In genomic region chr12:50806176-50806575, GRCh38 we compare ENCODE assay signal across 30 cellular contexts. TPM values are rescaled to one million over a fixed set of nuclear protein-coding genes. Genes with fewer than 3 reads are reported as not detected.
DNase-seq lines count a peak whose midpoint lies in the region; ATAC-seq and TF ChIP-seq lines count a peak whose summit lies in the region.
"Had no signal": no experiment of that assay in that cellular context is flagged by ENCODE, and none has a peak within 500 bp of the region (broad histone marks: within the 10 kb centered on the region; RNA-seq: fewer than 3 reads in every experiment).

No MANE protein-coding gene starts in this region.

- no peak for DNase-seq in left cardiac atrium
- DNase-seq in heart right ventricle, result no peak
- DNase-seq in NCI-H1694 treated with DMSO at 0.1 percent for 48 hours (lab: John Stamatoyannopoulos, UW), result peak; percentile 52
- DNase-seq in fibroblast of gingiva (ENCODE audit: low read depth), result peak; percentile 72
- DNase-seq in RPMI8226, result no peak
- no peak for DNase-seq in DMS153 treated with DMSO at 0.1 percent for 48 hours (lab: John Stamatoyannopoulos, UW; ENCODE audit: unreplicated experiment)
- DNase-seq: activated CD4-positive, alpha-beta T cell treated with anti-CD3 and anti-CD28 coated beads, Interleukin-2, amount 50 U/mL, for 48 hours; activated gamma-delta T cell treated with Interleukin-2 at 50 U/mL for 16 hours; activated naive CD8-positive, alpha-beta T cell treated with anti-CD3 and anti-CD28 coated beads, Interleukin-2, amount 10 ng/mL, durations not matched to agents 7 days and 5 days; activated T-cell treated with anti-CD3 and anti-CD28 coated beads, Interleukin-2, amount 50 U/mL, for 48 hours; aorta; DMS79; mucosa of descending colon; natural killer cell; NCI-H1092; NCI-H187; NCI-H526 treated with DMSO at 0.1 percent for 48 hours; occipital lobe; PC-9; SK-N-SH had no signal

- TF ChIP-seq CTCF in heart right ventricle (IDR thresholded peaks at IDR 0.05), result no peak

- no peaks in the 10 kb centered on the region for H3K27me3 ChIP-seq in heart right ventricle

- no peak overlapping the region for H3K27ac ChIP-seq in heart right ventricle
- H3K27ac ChIP-seq: PC-9 had no signal

- intact Hi-C loops in left cardiac atrium (cut with DNase I) (no loop called here), heart right ventricle (cut with DNase I) (no loop called here)

- H3K36me3 ChIP-seq in heart right ventricle, result peaks cover 0 to 58% (median 18%) of the 10 kb centered on the region in 9 donors

- WGBS in heart right ventricle, 2 donors, result 96% methylated on average over 4 of the region's 4 CpGs

- H3K4me3 ChIP-seq in heart right ventricle, result no peak overlapping the region
- H3K4me3 ChIP-seq: GM23338, mucosa of descending colon, PC-9 had no signal

- no peaks in the 10 kb centered on the region for H3K9me3 ChIP-seq in heart right ventricle
- H3K9me3 ChIP-seq: mucosa of descending colon, SK-N-SH had no signal

- no peaks in the 10 kb centered on the region for H3K4me1 ChIP-seq in heart right ventricle

- peak; percentile 17 to 23 for ATAC-seq in left cardiac atrium
- no peak for ATAC-seq in heart right ventricle
- no peak for ATAC-seq in HG02938 (IDR thresholded peaks at IDR 0.05; ENCODE audit: unreplicated experiment)
- ATAC-seq in GM18909 (IDR thresholded peaks at IDR 0.05; ENCODE audit: poor library complexity, unreplicated experiment), result no peak
- ATAC-seq: GM23338; mucosa of descending colon; natural killer cell; Right ventricle myocardium inferior; stimulated activated effector memory CD8-positive, alpha-beta T cell treated with anti-CD3 and anti-CD28 coated beads, Interleukin-12 subunit alpha, Interleukin-12 subunit beta, amount 100 ng/mL, for 72 hours had no signal

RNA-seq across cellular contexts. Expression of gene TMPRSS12, which starts 36.5 kb away (rescaled TPM):
- total RNA-seq in left cardiac atrium, result not detected
- total RNA-seq in heart right ventricle, result not detected
- polyA plus RNA-seq in heart right ventricle, result not detected
- total RNA-seq: A172; activated naive CD8-positive, alpha-beta T cell treated with anti-CD3 and anti-CD28 coated beads, Interleukin-2, amount 10 ng/mL, durations not matched to agents 7 days and 5 days; aorta; frontal cortex; GM23338; lung microvascular endothelial cell; mucosa of descending colon; natural killer cell; occipital lobe; PC-9; Right ventricle myocardium inferior; skeletal muscle tissue had no signal
- polyA plus RNA-seq: aorta, BJ, GM23338, SK-N-SH had no signal

RNA-seq across cellular contexts. Expression of gene ATF1, which starts 42.3 kb away (rescaled TPM):
- total RNA-seq in left cardiac atrium (10 to 100 TPM; 23.2 to 26.0 TPM), heart right ventricle (10 to 100 TPM; 19.6 to 31.9 (median 24.3) TPM)
- polyA plus RNA-seq in heart right ventricle, result 1 to 10 TPM; 4.2 to 7.8 TPM

Comparison
In these comparisons a context has a peak if more than half of its experiments do, and no peak if none do; other contexts are left out.
1. ATAC-seq: peak in left cardiac atrium (2 of 2); none in heart right ventricle (0 of 8), HG02938 (single experiment) and GM18909 (single experiment).
2. DNase-seq: peak in NCI-H1694 treated with DMSO at 0.1 percent for 48 hours (single experiment) and fibroblast of gingiva (single experiment); none in left cardiac atrium (single experiment), heart right ventricle (0 of 2), RPMI8226 (single experiment) and DMS153 treated with DMSO at 0.1 percent for 48 hours (single experiment).